Comparison of ENCODE assay signal across 8 cellular contexts in the genomic region with DNA sequence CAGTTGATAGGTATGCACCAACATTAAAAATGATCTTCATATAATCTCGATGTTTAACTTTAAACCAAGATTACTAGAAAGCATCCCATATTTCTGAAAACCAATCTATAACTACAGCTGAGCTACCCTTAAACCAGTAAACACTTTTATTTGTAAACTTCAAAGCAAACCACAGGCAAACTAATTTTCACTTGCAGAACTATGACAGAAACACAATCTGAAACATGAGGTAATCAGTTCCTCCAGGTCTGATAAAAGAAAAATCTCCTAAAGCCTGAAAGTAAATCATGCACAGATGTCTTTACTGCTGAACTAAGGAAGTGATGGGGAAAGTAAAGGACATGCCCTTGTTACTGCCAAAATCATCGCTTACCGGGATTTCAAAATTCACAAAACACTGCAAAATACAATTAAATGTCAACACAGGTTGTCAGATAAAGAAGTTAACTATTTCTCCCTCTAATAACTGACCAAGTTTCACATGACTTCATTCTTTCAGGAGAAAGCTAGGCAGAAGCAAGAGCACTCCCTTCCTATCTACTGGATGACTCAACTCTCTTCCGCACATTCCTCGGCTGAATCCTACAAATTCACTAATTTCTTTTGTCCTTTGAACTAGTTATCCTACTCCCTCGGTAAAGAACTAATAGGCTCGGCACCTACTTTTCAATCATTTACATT. TPM values are rescaled to one million over a fixed set of nuclear protein-coding genes. Genes with fewer than 3 reads are reported as not detected.
DNase-seq lines count a peak whose midpoint lies in the region; ATAC-seq and TF ChIP-seq lines count a peak whose summit lies in the region.

No MANE protein-coding gene starts in this region.

- peak overlapping the region; percentile 80 for H3K9ac ChIP-seq in HUES6 (ENCODE audit: low read length)
- no peak overlapping the region for H3K9ac ChIP-seq in iPS-18a (ENCODE audit: low read length)
- peak overlapping the region; percentile 99 for H3K9ac ChIP-seq in smooth muscle cell (ENCODE audit: low read depth)

- 15% methylated on average over 7 of the region's 7 CpGs for WGBS in smooth muscle cell (ENCODE audit: low lambda C conversion rate)

- no peak overlapping the region for H3K27ac ChIP-seq in HUES6 (ENCODE audit: low read depth, low read length)
- no peak overlapping the region for H3K27ac ChIP-seq in iPS-18a (ENCODE audit: low read length)
- H3K27ac ChIP-seq in smooth muscle cell (ENCODE audit: low read depth) = peak overlapping the region; percentile 99

- TF ChIP-seq CTCF in smooth muscle cell (IDR thresholded peaks at IDR 0.05; ENCODE audit: borderline replicate concordance, insufficient read depth, poor library complexity, severe bottlenecking) = no peak

- ATAC-seq in GM19467 (IDR thresholded peaks at IDR 0.05; ENCODE audit: unreplicated experiment) = no peak

- H3K27ac Mint-ChIP-seq in activated T-helper 2 cell treated with anti-CD3 and anti-CD28 coated beads, Interferon-gamma antibody, Interleukin-2, Interleukin-4, amounts not matched to agents 10 μg/mL and 5 μg/mL and 100 μg/mL, durations not matched to agents 14 hours and 24 hours and 36 hours = peak overlapping the region; percentile 95

- no peaks in the 10 kb centered on the region for H3K9me3 Mint-ChIP-seq in activated T-helper 2 cell treated with anti-CD3 and anti-CD28 coated beads, Interferon-gamma antibody, Interleukin-2, Interleukin-4, amounts not matched to agents 10 μg/mL and 5 μg/mL and 100 μg/mL, durations not matched to agents 14 hours and 24 hours and 36 hours

- H3K27me3 ChIP-seq in HUES6 (ENCODE audit: control insufficient read depth, insufficient read depth, low read length) (no peaks in the 10 kb centered on the region), iPS-18a (ENCODE audit: control insufficient read depth, insufficient read depth, low read length) (peaks cover 9% of the 10 kb centered on the region), smooth muscle cell (ENCODE audit: low read depth) (no peaks in the 10 kb centered on the region)

- intact Hi-C loops in activated T-helper 2 cell treated with anti-CD3 and anti-CD28 coated beads, Interferon-gamma antibody, Interleukin-2, Interleukin-4, amounts not matched to agents 10 μg/mL and 5 μg/mL and 100 μg/mL, durations not matched to agents 14 hours and 24 hours and 36 hours (cut with micrococcal nuclease) = loop anchor here (1.0 to 10.0 kb wide), 13 partner anchors 15 to 1180 kb away; a partner anchor contains a TSS

- H3K4me3 ChIP-seq in HUES6 (ENCODE audit: low read depth, low read length) (peak overlapping the region; percentile 78), iPS-18a (ENCODE audit: low read length) (peak overlapping the region; percentile 56), smooth muscle cell (peak overlapping the region; percentile 94)

- no peaks in the 10 kb centered on the region for H3K36me3 ChIP-seq in HUES6 (ENCODE audit: control insufficient read depth, insufficient read depth, low read length)
- no peaks in the 10 kb centered on the region for H3K36me3 ChIP-seq in iPS-18a (ENCODE audit: control insufficient read depth, low read depth, low read length)
- no peaks in the 10 kb centered on the region for H3K36me3 ChIP-seq in smooth muscle cell (ENCODE audit: low read depth)

- H3K4me1 ChIP-seq in HUES6 (ENCODE audit: control insufficient read depth, insufficient read depth, low read length) = peaks cover 27% of the 10 kb centered on the region
- H3K4me1 ChIP-seq in iPS-18a (ENCODE audit: control insufficient read depth, low read depth, low read length) = peaks cover 21% of the 10 kb centered on the region
- H3K4me1 ChIP-seq in smooth muscle cell (ENCODE audit: low read depth) = peaks cover 13% of the 10 kb centered on the region

- peaks cover 21% of the 10 kb centered on the region for H3F3A ChIP-seq in smooth muscle cell (ENCODE audit: low read depth)

- no peaks in the 10 kb centered on the region for H3K9me3 ChIP-seq in HUES6 (ENCODE audit: control insufficient read depth, insufficient read depth, low read depth, low read length)
- no peaks in the 10 kb centered on the region for H3K9me3 ChIP-seq in iPS-18a (ENCODE audit: control insufficient read depth, low read depth, low read length)
- H3K9me3 ChIP-seq in smooth muscle cell (replicated peaks; ENCODE audit: low read depth) = no peaks in the 10 kb centered on the region

- peaks cover 27% of the 10 kb centered on the region for H3K4me1 Mint-ChIP-seq in activated T-helper 2 cell treated with anti-CD3 and anti-CD28 coated beads, Interferon-gamma antibody, Interleukin-2, Interleukin-4, amounts not matched to agents 10 μg/mL and 5 μg/mL and 100 μg/mL, durations not matched to agents 14 hours and 24 hours and 36 hours (ENCODE audit: low read depth)

- peaks cover 42% of the 10 kb centered on the region for H4K20me1 ChIP-seq in smooth muscle cell (ENCODE audit: low read depth)

- DNase-seq in SIG-M5 treated with dmso at 0.1 percent for 504 hours (lab: John Stamatoyannopoulos, UW; ENCODE audit: unreplicated experiment) (peak; percentile 59), SIG-M5 (lab: John Stamatoyannopoulos, UW) (no peak), smooth muscle cell (lab: John Stamatoyannopoulos, UW; ENCODE audit: unreplicated experiment) (no peak), GM19238 (ENCODE audit: insufficient read length, low spot score) (no peak)
- DNase-seq in activated T-helper 2 cell treated with anti-CD3 and anti-CD28 coated beads, Interferon-gamma antibody, Interleukin-2, Interleukin-4, amounts not matched to agents 10 μg/mL and 5 μg/mL and 100 μg/mL, durations not matched to agents 14 hours and 24 hours and 36 hours (ENCODE audit: low spot score) = no peak

- no peak overlapping the region for H2AFZ ChIP-seq in smooth muscle cell (ENCODE audit: low read depth)

- H3K79me2 ChIP-seq in smooth muscle cell (ENCODE audit: low read depth) = peaks cover 47% of the 10 kb centered on the region

- H3K4me3 Mint-ChIP-seq in activated T-helper 2 cell treated with anti-CD3 and anti-CD28 coated beads, Interferon-gamma antibody, Interleukin-2, Interleukin-4, amounts not matched to agents 10 μg/mL and 5 μg/mL and 100 μg/mL, durations not matched to agents 14 hours and 24 hours and 36 hours (ENCODE audit: low read depth) = peak overlapping the region; percentile 88

- H3K27me3 Mint-ChIP-seq in activated T-helper 2 cell treated with anti-CD3 and anti-CD28 coated beads, Interferon-gamma antibody, Interleukin-2, Interleukin-4, amounts not matched to agents 10 μg/mL and 5 μg/mL and 100 μg/mL, durations not matched to agents 14 hours and 24 hours and 36 hours (ENCODE audit: low read depth) = peaks cover 2% of the 10 kb centered on the region

- peak overlapping the region; percentile 92 for H3K4me2 ChIP-seq in smooth muscle cell

- H3K36me3 Mint-ChIP-seq in activated T-helper 2 cell treated with anti-CD3 and anti-CD28 coated beads, Interferon-gamma antibody, Interleukin-2, Interleukin-4, amounts not matched to agents 10 μg/mL and 5 μg/mL and 100 μg/mL, durations not matched to agents 14 hours and 24 hours and 36 hours (ENCODE audit: low read depth) = peaks cover 19% of the 10 kb centered on the region

RNA-seq across cellular contexts. Expression of a gene that starts 1.5 kb away (rescaled TPM):
- 30.5 and 31.9 TPM in 2 replicates for total RNA-seq in activated T-helper 2 cell treated with anti-CD3 and anti-CD28 coated beads, Interferon-gamma antibody, Interleukin-2, Interleukin-4, amounts not matched to agents 10 μg/mL and 5 μg/mL and 100 μg/mL, durations not matched to agents 14 hours and 24 hours and 36 hours
- 25.1 and 28.5 TPM in 2 replicates for total RNA-seq in smooth muscle cell
- 22.7 and 29.0 TPM in 2 replicates for polyA plus RNA-seq in smooth muscle cell
